Comparison of ENCODE assay signal across 19 cellular contexts in genomic region chr1:164928223-164928814, GRCh38.
"Had no signal": no experiment of that assay in that cellular context is flagged by ENCODE, and none has a peak within 500 bp of the region (broad histone marks: within the 10 kb centered on the region; RNA-seq: fewer than 3 reads in every experiment).

No MANE protein-coding gene starts in this region.

- H3K4me1 ChIP-seq: breast epithelium, Peyer's patch had no signal

- H3K9me3 ChIP-seq: breast epithelium, Peyer's patch had no signal

- H3K36me3 ChIP-seq: breast epithelium, Peyer's patch had no signal

- H3K4me3 ChIP-seq: breast epithelium, Peyer's patch had no signal

- H3K27ac ChIP-seq: breast epithelium, KMS-11, Peyer's patch, RWPE1 had no signal

- DNase-seq: activated CD4-positive, alpha-beta T cell treated with anti-CD3 and anti-CD28 coated beads for 4 hours; activated CD8-positive, alpha-beta memory T cell treated with anti-CD3 and anti-CD28 coated beads, Interleukin-2, amount 50 U/mL, for 4 hours; activated CD8-positive, alpha-beta T cell treated with anti-CD3 and anti-CD28 coated beads for 36 hours; activated gamma-delta T cell treated with Interleukin-2 at 50 U/mL for 16 hours; activated naive CD4-positive, alpha-beta T cell treated with anti-CD3 and anti-CD28 coated beads, Interleukin-2, amount 10 ng/mL, durations not matched to agents 7 days and 5 days; activated naive CD8-positive, alpha-beta T cell treated with anti-CD3 and anti-CD28 coated beads for 36 hours; activated T-cell treated with anti-CD3 and anti-CD28 coated beads, Interleukin-2, amount 50 U/mL, for 72 hours; anterior cingulate cortex; NCI-H1092; NCI-H1417; NCI-H1930; NCI-H345; NCI-H524; Peyer's patch; SHP77 treated with DMSO at 0.1 percent for 48 hours had no signal

- H3K9ac ChIP-seq: KMS-11 had no signal

- ATAC-seq: activated CD4-positive, CD25-positive, alpha-beta regulatory T cell treated with anti-CD3 and anti-CD28 coated beads, Interleukin-2, amount 50 U/mL, for 24 hours; activated CD8-positive, alpha-beta T cell treated with anti-CD3 and anti-CD28 coated beads for 36 hours; activated T-cell treated with anti-CD3 and anti-CD28 coated beads, Interleukin-2, amount 50 U/mL, for 72 hours had no signal

- H3K27me3 ChIP-seq: breast epithelium, Peyer's patch had no signal
